ENCODE assay signal across 13 cellular contexts in the genomic region with DNA sequence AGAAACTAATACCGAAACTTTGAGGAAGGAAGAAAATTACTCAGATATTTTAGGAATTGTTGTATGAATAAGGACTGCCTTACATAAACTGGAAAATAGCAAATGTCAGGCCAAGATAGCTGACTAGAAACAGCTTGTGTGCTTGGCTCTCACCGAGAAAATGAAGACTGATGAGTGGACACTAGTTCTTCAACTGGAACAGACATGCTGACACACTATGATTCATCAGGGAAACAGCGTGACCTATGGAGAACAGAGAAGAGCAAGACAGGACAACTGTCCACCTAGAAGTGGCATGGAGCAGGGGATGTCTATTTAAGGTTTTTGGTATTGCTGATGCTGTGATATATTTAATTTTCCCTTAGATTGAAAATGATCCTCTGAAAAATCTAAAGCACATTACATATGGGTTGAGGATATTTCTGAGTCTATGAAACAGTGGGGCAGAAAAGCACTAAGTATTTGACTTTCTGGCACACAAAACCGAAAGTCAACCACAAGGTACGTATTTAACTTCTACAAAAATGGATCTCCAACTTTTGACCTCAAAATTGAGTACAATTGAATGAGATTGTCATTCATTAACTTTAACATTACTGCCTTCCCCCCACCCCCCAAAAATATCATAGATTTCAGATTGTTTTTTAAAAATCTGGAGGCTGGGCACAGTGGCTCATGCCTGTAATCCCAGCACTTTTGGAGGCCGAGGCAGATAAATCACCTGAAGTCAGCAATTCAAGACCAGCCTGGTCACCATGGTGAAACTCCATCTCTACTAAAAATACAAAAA.
DNase-seq lines count a peak whose midpoint lies in the region; ATAC-seq and TF ChIP-seq lines count a peak whose summit lies in the region.
"Had no signal": no experiment of that assay in that cellular context is flagged by ENCODE, and none has a peak within 500 bp of the region (broad histone marks: within the 10 kb centered on the region; RNA-seq: fewer than 3 reads in every experiment).

No MANE protein-coding gene starts in this region.

- H3K27ac Mint-ChIP-seq in naive thymus-derived CD8-positive, alpha-beta T cell, result no peak overlapping the region
- H3K27ac Mint-ChIP-seq: dendritic cell treated with granulocyte-macrophage colony-stimulating factor and Interleukin-4, amounts not matched to agents 40 ng/mL and 50 ng/mL, for 4 days had no signal

- no peaks in the 10 kb centered on the region for H4K20me1 ChIP-seq in IMR-90 (ENCODE audit: insufficient read depth, low read length)
- H4K20me1 ChIP-seq: BLaER1 treated with 17β-estradiol and CSF1 and Interleukin-3, amounts not matched to agents 10 nM and 100 nM had no signal

- DNase-seq in IMR-90 (peak; percentile 25), RPMI8226 (peak; percentile 42), glomerular visceral epithelial cell (ENCODE audit: extremely low spot score) (peak; percentile 64), NCI-H2107 treated with DMSO at 0.1 percent for 48 hours (lab: John Stamatoyannopoulos, UW; ENCODE audit: unreplicated experiment) (no peak), NCI-H187 (lab: John Stamatoyannopoulos, UW) (no peak)
- no peak for DNase-seq in naive thymus-derived CD8-positive, alpha-beta T cell
- DNase-seq: anterior cingulate cortex, DND-41, retina had no signal

- TF ChIP-seq POLR2A in IMR-90 (IDR thresholded peaks at IDR 0.05; ENCODE audit: low read depth, low read length), result no peak

- no peak overlapping the region for H3K4me3 ChIP-seq in IMR-90 (ENCODE audit: insufficient read depth, low read depth, low read length)
- H3K4me3 ChIP-seq: BLaER1 treated with 17β-estradiol and CSF1 and Interleukin-3, amounts not matched to agents 10 nM and 100 nM had no signal

- no TSS peak for BruUV-seq in IMR-90 (replicated peaks; lab: Mats Ljungman, UMichigan)

- TF ChIP-seq RAD21 in IMR-90 (IDR thresholded peaks at IDR 0.05; ENCODE audit: low read length), result no peak

- no peak overlapping the region for H4K8ac ChIP-seq in IMR-90 (ENCODE audit: low read depth in 2 of 2, low read length in 2 of 2)

- no peaks in the 10 kb centered on the region for H3K27me3 ChIP-seq in IMR-90 (ENCODE audit: control insufficient read depth, insufficient read depth, low read length)
- H3K27me3 ChIP-seq: BLaER1 treated with 17β-estradiol and CSF1 and Interleukin-3, amounts not matched to agents 10 nM and 100 nM had no signal

- H3K4ac ChIP-seq in IMR-90 (ENCODE audit: low read depth, low read length), result no peak overlapping the region

- H2AK9ac ChIP-seq in IMR-90 (replicated peaks; ENCODE audit: low read depth, low read length, poor library complexity), result no peak overlapping the region

- H3K27ac ChIP-seq in IMR-90 (ENCODE audit: insufficient read depth, low read length), result no peak overlapping the region
- H3K27ac ChIP-seq: BLaER1 treated with 17β-estradiol and CSF1 and Interleukin-3, amounts not matched to agents 10 nM and 100 nM had no signal

- H2BK15ac ChIP-seq in IMR-90 (ENCODE audit: low read depth, low read length), result no peak overlapping the region

- no peak overlapping the region for H2AFZ ChIP-seq in IMR-90 (replicated peaks; ENCODE audit: low read length, poor library complexity)

- in situ Hi-C loops in IMR-90 (cut with MboI; ENCODE audit: low sequenced_read_pairs), result no loop called here

- dilution Hi-C loops in IMR-90 (cut with HindIII; ENCODE audit: low sequenced_read_pairs, unreplicated experiment), result no loop called here

- CTCF ChIA-PET in IMR-90 (lab: Yijun Ruan, JAX), result no interaction called here

- no peak overlapping the region for H3K9ac ChIP-seq in IMR-90 (ENCODE audit: low read depth, low read length)
- H3K9ac ChIP-seq: BLaER1 treated with 17β-estradiol and CSF1 and Interleukin-3, amounts not matched to agents 10 nM and 100 nM had no signal

- H3K18ac ChIP-seq in IMR-90 (ENCODE audit: low read depth, low read length), result no peak overlapping the region

- TF ChIP-seq CTCF in IMR-90 (conservative IDR thresholded peaks at IDR 0.05; ENCODE audit: low read depth, low read length), result no peak

- WGBS in IMR-90 (ENCODE audit: extremely low coverage in 2 of 2, insufficient read length in 1 of 2), 2 experiments, result 17% methylated on average over 1 of the region's 6 CpGs; no CpG with 5 or more reads in 1 of the 2 experiments

- H3K56ac ChIP-seq in IMR-90 (ENCODE audit: extremely low read depth, insufficient read depth, low read length), result no peak overlapping the region

- H3K4me1 Mint-ChIP-seq in naive thymus-derived CD8-positive, alpha-beta T cell, result no peaks in the 10 kb centered on the region

- H4K5ac ChIP-seq in IMR-90 (ENCODE audit: low read depth, low read length), result no peak overlapping the region

- H3K4me3 Mint-ChIP-seq in naive thymus-derived CD8-positive, alpha-beta T cell, result no peak overlapping the region
- H3K4me3 Mint-ChIP-seq: dendritic cell treated with granulocyte-macrophage colony-stimulating factor and Interleukin-4, amounts not matched to agents 40 ng/mL and 50 ng/mL, for 4 days had no signal

- no peak overlapping the region for H3K4me2 ChIP-seq in IMR-90 (ENCODE audit: low read depth, low read length)
- H3K4me2 ChIP-seq: BLaER1 treated with 17β-estradiol and CSF1 and Interleukin-3, amounts not matched to agents 10 nM and 100 nM had no signal

- no peaks in the 10 kb centered on the region for H3K79me1 ChIP-seq in IMR-90 (ENCODE audit: low read depth in 1 of 2, low read length in 2 of 2)

- H3K36me3 Mint-ChIP-seq in naive thymus-derived CD8-positive, alpha-beta T cell, result no peaks in the 10 kb centered on the region

- H3K9me3 ChIP-seq in IMR-90 (ENCODE audit: control insufficient read depth, insufficient read depth, low read length), result no peaks in the 10 kb centered on the region
- H3K9me3 ChIP-seq: BLaER1 treated with 17β-estradiol and CSF1 and Interleukin-3, amounts not matched to agents 10 nM and 100 nM had no signal

- no peak overlapping the region for H4K91ac ChIP-seq in IMR-90 (ENCODE audit: insufficient read depth, low read depth, low read length)

- no peaks in the 10 kb centered on the region for H3K36me3 ChIP-seq in IMR-90 (ENCODE audit: control insufficient read depth, insufficient read depth, low read length)
- H3K36me3 ChIP-seq: BLaER1 treated with 17β-estradiol and CSF1 and Interleukin-3, amounts not matched to agents 10 nM and 100 nM had no signal

- H2BK120ac ChIP-seq in IMR-90 (ENCODE audit: low read depth, low read length), result no peak overlapping the region

- no peak overlapping the region for H3K14ac ChIP-seq in IMR-90 (replicated peaks; ENCODE audit: low read depth, low read length)

- POLR2A ChIA-PET in IMR-90 (lab: Charles Lee; ENCODE audit: unreplicated experiment), result no interaction called here
- POLR2A ChIA-PET in naive thymus-derived CD8-positive, alpha-beta T cell (lab: Charles Lee), result no interaction called here

- H2AK5ac ChIP-seq in IMR-90 (ENCODE audit: low read depth, low read length), result no peak overlapping the region

- no peaks in the 10 kb centered on the region for H3K27me3 Mint-ChIP-seq in naive thymus-derived CD8-positive, alpha-beta T cell
- H3K27me3 Mint-ChIP-seq: dendritic cell treated with granulocyte-macrophage colony-stimulating factor and Interleukin-4, amounts not matched to agents 40 ng/mL and 50 ng/mL, for 4 days had no signal

- H3K9me1 ChIP-seq in IMR-90 (ENCODE audit: insufficient read depth, low read length), result no peaks in the 10 kb centered on the region

- H3K23ac ChIP-seq in IMR-90 (ENCODE audit: low read depth, low read length), result no peak overlapping the region

- peaks cover 0 to 40% (median 6%) of the 10 kb centered on the region in 9 donors for H3K9me3 Mint-ChIP-seq in naive thymus-derived CD8-positive, alpha-beta T cell
- H3K9me3 Mint-ChIP-seq: dendritic cell treated with granulocyte-macrophage colony-stimulating factor and Interleukin-4, amounts not matched to agents 40 ng/mL and 50 ng/mL, for 4 days had no signal

- intact Hi-C loops in IMR-90 (cut with micrococcal nuclease), result no loop called here

- no peak overlapping the region for H2BK5ac ChIP-seq in IMR-90 (ENCODE audit: low read depth, low read length, poor library complexity, severe bottlenecking)

- H2BK20ac ChIP-seq in IMR-90 (ENCODE audit: low read depth, low read length), result no peak overlapping the region

- H3K4me1 ChIP-seq in IMR-90 (ENCODE audit: control insufficient read depth, insufficient read depth, low read length), result no peaks in the 10 kb centered on the region
- H3K4me1 ChIP-seq: BLaER1 treated with 17β-estradiol and CSF1 and Interleukin-3, amounts not matched to agents 10 nM and 100 nM had no signal

- ATAC-seq in GM18868 (IDR thresholded peaks at IDR 0.05; ENCODE audit: unreplicated experiment) (peak; percentile 72), IMR-90 (ENCODE audit: low read depth) (no peak), HG03457 (IDR thresholded peaks at IDR 0.05; ENCODE audit: unreplicated experiment) (no peak)
- ATAC-seq in naive thymus-derived CD8-positive, alpha-beta T cell, result no peak

TF ChIP-seq in IMR-90, 13 proteins besides CTCF, POLR2A, EP300 and RAD21:
- TF ChIP-seq CEBPB (IDR thresholded peaks at IDR 0.05; ENCODE audit: low read depth, low read length) (no peak), SMC3 (IDR thresholded peaks at IDR 0.05; ENCODE audit: low read depth, low read length) (no peak), CHD1 (IDR thresholded peaks at IDR 0.05; ENCODE audit: low read depth, low read length) (no peak), MAFK (IDR thresholded peaks at IDR 0.05; ENCODE audit: low read depth, low read length) (no peak), FOS (IDR thresholded peaks at IDR 0.05; ENCODE audit: low read depth, low read length) (no peak), BHLHE40 (IDR thresholded peaks at IDR 0.05; ENCODE audit: low read depth, low read length) (no peak)

Comparison
In these comparisons a context has a peak if more than half of its experiments do, and no peak if none do; other contexts are left out.
1. DNase-seq: peak in IMR-90 (single experiment), RPMI8226 (single experiment) and glomerular visceral epithelial cell (single experiment); none in NCI-H2107 treated with DMSO at 0.1 percent for 48 hours (single experiment), naive thymus-derived CD8-positive, alpha-beta T cell (0 of 10) and NCI-H187 (0 of 2).